In genomic region chr12:39103552-39104165, GRCh38 we compare ENCODE assay signal across 8 cellular contexts.
DNase-seq lines count a peak whose midpoint lies in the region; ATAC-seq and TF ChIP-seq lines count a peak whose summit lies in the region.

No MANE protein-coding gene starts in this region.

- no peak for DNase-seq in CD14-positive monocyte (ENCODE audit: low spot score)
- DNase-seq in MV-4-11 (lab: John Stamatoyannopoulos, UW), result peak; percentile 58
- peak; percentile 14 for DNase-seq in SKM-1 (lab: John Stamatoyannopoulos, UW; ENCODE audit: unreplicated experiment)
- DNase-seq in fibroblast of gingiva (ENCODE audit: low read depth), result peak; percentile 45
- peak; percentile 30 for DNase-seq in nephron progenitor cell
- no peak for DNase-seq in stimulated activated CD4-positive, alpha-beta T cell treated with anti-CD3 and anti-CD28 coated beads, Interleukin-4, amount 100 ng/mL, for 4 hours

- H3K27me3 Mint-ChIP-seq in CD14-positive monocyte (ENCODE audit: low read depth in 3 of 3) (peaks cover 0 to 7% (median 5%) of the 10 kb centered on the region in 3 donors), nephron progenitor cell (ENCODE audit: low read depth, poor library complexity) (peaks cover 2% of the 10 kb centered on the region)

- H3K4me1 Mint-ChIP-seq in CD14-positive monocyte, result peaks cover 2% of the 10 kb centered on the region
- H3K4me1 Mint-ChIP-seq in nephron progenitor cell, result no peaks in the 10 kb centered on the region

- H3K9me3 Mint-ChIP-seq in CD14-positive monocyte (peaks cover 0 to 4% (median 0%) of the 10 kb centered on the region in 7 donors), nephron progenitor cell (no peaks in the 10 kb centered on the region)

- intact Hi-C loops in CD14-positive monocyte (cut with micrococcal nuclease), result loop anchor here (5.0 to 10.0 kb wide), 5 partner anchors 179 to 969 kb away; no protein-coding TSS in a partner anchor

- no peak overlapping the region for H3K27ac Mint-ChIP-seq in CD14-positive monocyte
- H3K27ac Mint-ChIP-seq in nephron progenitor cell, result no peak overlapping the region

- H3K4me3 Mint-ChIP-seq in CD14-positive monocyte, result no peak overlapping the region
- no peak overlapping the region for H3K4me3 Mint-ChIP-seq in nephron progenitor cell

- TF ChIP-seq CTCF in CD14-positive monocyte (IDR thresholded peaks at IDR 0.05), result peak; percentile 88
- TF ChIP-seq CTCF in nephron progenitor cell (IDR thresholded peaks at IDR 0.05), result peak; percentile 77

- H3K36me3 Mint-ChIP-seq in CD14-positive monocyte (no peaks in the 10 kb centered on the region), nephron progenitor cell (ENCODE audit: low read depth) (no peaks in the 10 kb centered on the region)

- ATAC-seq in GM18511 (IDR thresholded peaks at IDR 0.05; ENCODE audit: unreplicated experiment) (peak; percentile 98), HG02798 (IDR thresholded peaks at IDR 0.05; ENCODE audit: poor library complexity, unreplicated experiment) (peak; percentile 96)

Comparison
In these comparisons a context has a peak if more than half of its experiments do, and no peak if none do; other contexts are left out.
1. DNase-seq: peak in MV-4-11 (single experiment), SKM-1 (single experiment), fibroblast of gingiva (single experiment) and nephron progenitor cell (single experiment); none in CD14-positive monocyte (single experiment) and stimulated activated CD4-positive, alpha-beta T cell treated with anti-CD3 and anti-CD28 coated beads, Interleukin-4, amount 100 ng/mL, for 4 hours (0 of 2).